ENCODE assay signal across 21 cellular contexts in genomic region chr2:187188783-187189631, GRCh38.
"Had no signal": no experiment of that assay in that cellular context is flagged by ENCODE, and none has a peak within 500 bp of the region (broad histone marks: within the 10 kb centered on the region; RNA-seq: fewer than 3 reads in every experiment).

No MANE protein-coding gene starts in this region.

- H3K4me3 Mint-ChIP-seq: activated naive CD8-positive, alpha-beta T cell treated with anti-CD3 and anti-CD28 coated beads for 36 hours; activated T-helper 17 cell treated with anti-CD3 and anti-CD28 coated beads, Interleukin-2, amount 50 U/mL, for 72 hours; immature natural killer cell; natural killer cell; T-helper 17 cell had no signal

- H3K27ac Mint-ChIP-seq: activated naive CD8-positive, alpha-beta T cell treated with anti-CD3 and anti-CD28 coated beads for 36 hours; activated T-helper 17 cell treated with anti-CD3 and anti-CD28 coated beads, Interleukin-2, amount 50 U/mL, for 72 hours; immature natural killer cell; natural killer cell; T-helper 17 cell had no signal

- H3K9me3 ChIP-seq: breast epithelium, esophagus muscularis mucosa, gastroesophageal sphincter, thyroid gland had no signal

- H3K4me1 Mint-ChIP-seq: activated naive CD8-positive, alpha-beta T cell treated with anti-CD3 and anti-CD28 coated beads for 36 hours; activated T-helper 17 cell treated with anti-CD3 and anti-CD28 coated beads, Interleukin-2, amount 50 U/mL, for 72 hours; immature natural killer cell; natural killer cell; T-helper 17 cell had no signal

- DNase-seq: activated CD4-positive, alpha-beta T cell treated with anti-CD3 and anti-CD28 coated beads, Interleukin-2, amount 50 U/mL, for 4 hours; activated naive CD4-positive, alpha-beta T cell; activated naive CD8-positive, alpha-beta T cell treated with anti-CD3 and anti-CD28 coated beads for 36 hours; amniotic stem cell; cortex of kidney; immature natural killer cell; mesenchymal stem cell; natural killer cell; nucleus accumbens; posterior cingulate gyrus; stimulated activated CD4-positive, alpha-beta T cell treated with anti-CD3 and anti-CD28 coated beads, Interleukin-12 subunit alpha, Interleukin-12 subunit beta, amount 100 ng/mL, for 4 hours; stimulated activated CD4-positive, alpha-beta T cell treated with anti-CD3 and anti-CD28 coated beads, Interleukin-1b, Interleukin-23, amount 100 ng/mL, for 48 hours; stimulated activated CD8-positive, alpha-beta memory T cell treated with anti-CD3 and anti-CD28 coated beads, Interleukin-4, amount 100 ng/mL, for 48 hours; stimulated activated naive CD4-positive, alpha-beta T cell; T-helper 17 cell; thyroid gland; WERI-Rb-1 had no signal

- H3K36me3 Mint-ChIP-seq: activated naive CD8-positive, alpha-beta T cell treated with anti-CD3 and anti-CD28 coated beads for 36 hours; immature natural killer cell; natural killer cell had no signal

- H3K27me3 Mint-ChIP-seq: activated naive CD8-positive, alpha-beta T cell treated with anti-CD3 and anti-CD28 coated beads for 36 hours; activated T-helper 17 cell treated with anti-CD3 and anti-CD28 coated beads, Interleukin-2, amount 50 U/mL, for 72 hours; T-helper 17 cell had no signal

- H3K36me3 ChIP-seq: breast epithelium, esophagus muscularis mucosa, gastroesophageal sphincter, thyroid gland, WERI-Rb-1 had no signal

- ATAC-seq: activated T-helper 17 cell treated with anti-CD3 and anti-CD28 coated beads, Interleukin-2, amount 50 U/mL, for 72 hours; gastroesophageal sphincter; natural killer cell; T-helper 17 cell had no signal

- H3K9me3 Mint-ChIP-seq: activated naive CD8-positive, alpha-beta T cell treated with anti-CD3 and anti-CD28 coated beads for 36 hours; activated T-helper 17 cell treated with anti-CD3 and anti-CD28 coated beads, Interleukin-2, amount 50 U/mL, for 72 hours had no signal

- H3K4me1 ChIP-seq: breast epithelium, esophagus muscularis mucosa, gastroesophageal sphincter, thyroid gland had no signal

- H3K4me3 ChIP-seq: breast epithelium, esophagus muscularis mucosa, gastroesophageal sphincter, thyroid gland had no signal

- H3K27ac ChIP-seq: breast epithelium, esophagus muscularis mucosa, gastroesophageal sphincter, thyroid gland, WERI-Rb-1 had no signal

- H3K27me3 ChIP-seq: breast epithelium, esophagus muscularis mucosa, gastroesophageal sphincter, thyroid gland had no signal
